Comparison of ENCODE assay signal across 1 cellular context in the genomic region with DNA sequence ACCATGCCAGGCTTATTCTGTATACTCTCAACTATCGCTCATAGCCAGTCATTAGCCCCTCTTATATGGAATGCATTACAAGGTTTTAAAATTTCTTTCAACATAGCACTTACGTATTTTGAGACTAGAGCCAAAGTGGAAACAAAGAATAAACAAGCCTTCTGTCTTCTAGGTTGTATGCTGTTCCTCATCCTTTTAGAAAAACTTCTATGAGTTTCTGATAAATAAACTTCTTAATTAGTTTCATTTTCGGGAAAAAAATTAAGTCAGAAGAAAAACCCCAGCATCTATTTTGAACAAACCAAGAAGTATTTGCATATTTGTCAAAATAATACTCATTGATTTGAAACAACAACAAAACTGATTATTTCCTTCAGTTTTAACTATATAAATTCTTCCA.
TF ChIP-seq lines count a peak whose summit lies in the region.

No MANE protein-coding gene starts in this region.

TF ChIP-seq in GM12878, 131 proteins besides CTCF, POLR2A, EP300 and RAD21 (continued from another document):
- TF ChIP-seq IKZF2 (IDR thresholded peaks at IDR 0.05) (no peak), TCF3 (IDR thresholded peaks at IDR 0.05; ENCODE audit: borderline replicate concordance, insufficient read depth, low read depth, low read length) (no peak), MTA2 (IDR thresholded peaks at IDR 0.05; ENCODE audit: low read depth) (peak; percentile 87), SP1 (IDR thresholded peaks at IDR 0.05; ENCODE audit: low read depth, low read length) (no peak), SREBF2 (IDR thresholded peaks at IDR 0.05; ENCODE audit: low read length) (no peak), BRCA1 (IDR thresholded peaks at IDR 0.05; ENCODE audit: low read depth, low read length) (no peak), HSF1 (IDR thresholded peaks at IDR 0.05; ENCODE audit: low read depth, low read length) (no peak), PRDM15 (CRISPR knock-in tag; IDR thresholded peaks at IDR 0.05) (no peak), NBN (IDR thresholded peaks at IDR 0.05) (no peak), NR2F1 (conservative IDR thresholded peaks at IDR 0.05) (no peak), SMC3 (IDR thresholded peaks at IDR 0.05; ENCODE audit: borderline replicate concordance, low read length) (peak; percentile 4; the same call in 1 of the 2 replicates), GATAD2B (conservative IDR thresholded peaks at IDR 0.05; ENCODE audit: low read depth) (no peak), YBX1 (IDR thresholded peaks at IDR 0.05) (no peak), HDGF (IDR thresholded peaks at IDR 0.05) (no peak), ZNF274 (IDR thresholded peaks at IDR 0.05; ENCODE audit: insufficient read depth, insufficient read length) (no peak), SMARCA5 (IDR thresholded peaks at IDR 0.05) (no peak), BACH1 (IDR thresholded peaks at IDR 0.05; ENCODE audit: borderline replicate concordance) (no peak), MTA3 (IDR thresholded peaks at IDR 0.05; ENCODE audit: borderline replicate concordance, low read length) (no peak), RAD51 (IDR thresholded peaks at IDR 0.05) (no peak), MYB (IDR thresholded peaks at IDR 0.05; ENCODE audit: borderline replicate concordance, low read depth, low read length) (no peak), RELB (IDR thresholded peaks at IDR 0.05; ENCODE audit: low read depth) (peak; percentile 62; the same call in 1 of the 2 replicates), TBL1XR1 (IDR thresholded peaks at IDR 0.05; ENCODE audit: low read depth, low read length) (no peak; the same call in 1 of the 2 replicates), ATF7 (IDR thresholded peaks at IDR 0.05; ENCODE audit: low read depth) (peak; percentile 48; the same call in 1 of the 2 replicates), BCL3 (IDR thresholded peaks at IDR 0.05; ENCODE audit: borderline replicate concordance, insufficient read depth, low read depth, low read length, poor library complexity, severe bottlenecking) (no peak), PAX5 (IDR thresholded peaks at IDR 0.05; ENCODE audit: borderline replicate concordance, low read depth, low read length) (no peak)
- TF ChIP-seq, protein P1, sequence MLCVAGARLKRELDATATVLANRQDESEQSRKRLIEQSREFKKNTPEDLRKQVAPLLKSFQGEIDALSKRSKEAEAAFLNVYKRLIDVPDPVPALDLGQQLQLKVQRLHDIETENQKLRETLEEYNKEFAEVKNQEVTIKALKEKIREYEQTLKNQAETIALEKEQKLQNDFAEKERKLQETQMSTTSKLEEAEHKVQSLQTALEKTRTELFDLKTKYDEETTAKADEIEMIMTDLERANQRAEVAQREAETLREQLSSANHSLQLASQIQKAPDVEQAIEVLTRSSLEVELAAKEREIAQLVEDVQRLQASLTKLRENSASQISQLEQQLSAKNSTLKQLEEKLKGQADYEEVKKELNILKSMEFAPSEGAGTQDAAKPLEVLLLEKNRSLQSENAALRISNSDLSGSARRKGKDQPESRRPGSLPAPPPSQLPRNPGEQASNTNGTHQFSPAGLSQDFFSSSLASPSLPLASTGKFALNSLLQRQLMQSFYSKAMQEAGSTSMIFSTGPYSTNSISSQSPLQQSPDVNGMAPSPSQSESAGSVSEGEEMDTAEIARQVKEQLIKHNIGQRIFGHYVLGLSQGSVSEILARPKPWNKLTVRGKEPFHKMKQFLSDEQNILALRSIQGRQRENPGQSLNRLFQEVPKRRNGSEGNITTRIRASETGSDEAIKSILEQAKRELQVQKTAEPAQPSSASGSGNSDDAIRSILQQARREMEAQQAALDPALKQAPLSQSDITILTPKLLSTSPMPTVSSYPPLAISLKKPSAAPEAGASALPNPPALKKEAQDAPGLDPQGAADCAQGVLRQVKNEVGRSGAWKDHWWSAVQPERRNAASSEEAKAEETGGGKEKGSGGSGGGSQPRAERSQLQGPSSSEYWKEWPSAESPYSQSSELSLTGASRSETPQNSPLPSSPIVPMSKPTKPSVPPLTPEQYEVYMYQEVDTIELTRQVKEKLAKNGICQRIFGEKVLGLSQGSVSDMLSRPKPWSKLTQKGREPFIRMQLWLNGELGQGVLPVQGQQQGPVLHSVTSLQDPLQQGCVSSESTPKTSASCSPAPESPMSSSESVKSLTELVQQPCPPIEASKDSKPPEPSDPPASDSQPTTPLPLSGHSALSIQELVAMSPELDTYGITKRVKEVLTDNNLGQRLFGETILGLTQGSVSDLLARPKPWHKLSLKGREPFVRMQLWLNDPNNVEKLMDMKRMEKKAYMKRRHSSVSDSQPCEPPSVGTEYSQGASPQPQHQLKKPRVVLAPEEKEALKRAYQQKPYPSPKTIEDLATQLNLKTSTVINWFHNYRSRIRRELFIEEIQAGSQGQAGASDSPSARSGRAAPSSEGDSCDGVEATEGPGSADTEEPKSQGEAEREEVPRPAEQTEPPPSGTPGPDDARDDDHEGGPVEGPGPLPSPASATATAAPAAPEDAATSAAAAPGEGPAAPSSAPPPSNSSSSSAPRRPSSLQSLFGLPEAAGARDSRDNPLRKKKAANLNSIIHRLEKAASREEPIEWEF (IDR thresholded peaks at IDR 0.05; ENCODE audit: insufficient replicate concordance, low read depth, low read length), result peak; percentile 69
- TF ChIP-seq, protein P2, sequence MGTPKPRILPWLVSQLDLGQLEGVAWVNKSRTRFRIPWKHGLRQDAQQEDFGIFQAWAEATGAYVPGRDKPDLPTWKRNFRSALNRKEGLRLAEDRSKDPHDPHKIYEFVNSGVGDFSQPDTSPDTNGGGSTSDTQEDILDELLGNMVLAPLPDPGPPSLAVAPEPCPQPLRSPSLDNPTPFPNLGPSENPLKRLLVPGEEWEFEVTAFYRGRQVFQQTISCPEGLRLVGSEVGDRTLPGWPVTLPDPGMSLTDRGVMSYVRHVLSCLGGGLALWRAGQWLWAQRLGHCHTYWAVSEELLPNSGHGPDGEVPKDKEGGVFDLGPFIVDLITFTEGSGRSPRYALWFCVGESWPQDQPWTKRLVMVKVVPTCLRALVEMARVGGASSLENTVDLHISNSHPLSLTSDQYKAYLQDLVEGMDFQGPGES (IDR thresholded peaks at IDR 0.05), result no peak
